ENCODE assay signal across 1 cellular context in genomic region chr3:100260685-100261480, GRCh38.
TF ChIP-seq lines count a peak whose summit lies in the region.

Gene TBC1D23, plus strand, starts transcription at chr3:100260992. Its CDS starts 27 bp downstream, at chr3:100261019.

TF ChIP-seq in K562, 482 proteins besides CTCF, POLR2A, EP300 and RAD21 (continued from another document and continues in another):
- TF ChIP-seq ZHX1 (conservative IDR thresholded peaks at IDR 0.05; ENCODE audit: low read length) (no peak), SRSF9 (IDR thresholded peaks at IDR 0.05; ENCODE audit: borderline replicate concordance, low read depth, low read length) (no peak), CCAR2 (IDR thresholded peaks at IDR 0.05; ENCODE audit: low read depth, low read length) (no peak), BACH1 (tag; IDR thresholded peaks at IDR 0.05) (0 out of 2 replicates have a peak, but pooled peaks have one; percentile 19), ZBTB2 (IDR thresholded peaks at IDR 0.05) (0 out of 2 replicates have a peak, but pooled peaks have one; percentile 52), GMEB1 (CRISPR knock-in tag; IDR thresholded peaks at IDR 0.05) (peak; percentile 87), MYC (IDR thresholded peaks at IDR 0.05; ENCODE audit: low read depth, low read length) (peak; percentile 37), MYC (CRISPR knock-in tag; IDR thresholded peaks at IDR 0.05; ENCODE audit: borderline replicate concordance, low read depth) (peak; percentile 33; the same call in 1 of the 2 replicates), STAT5B (CRISPR knock-in tag; IDR thresholded peaks at IDR 0.05) (no peak), PREB (CRISPR knock-in tag; IDR thresholded peaks at IDR 0.05) (0 out of 2 replicates have a peak, but pooled peaks have one; percentile 50), ETV5 (CRISPR knock-in tag; IDR thresholded peaks at IDR 0.05; ENCODE audit: low read depth) (peak; percentile 31; the same call in 1 of the 2 replicates), FOXK1 (CRISPR knock-in tag; IDR thresholded peaks at IDR 0.05; ENCODE audit: borderline replicate concordance) (peak; percentile 16; the same call in 1 of the 2 replicates), ATF1 (CRISPR knock-in tag; IDR thresholded peaks at IDR 0.05) (no peak), ATF1 (tag; IDR thresholded peaks at IDR 0.05) (peak; percentile 96), POLR2H (tag; IDR thresholded peaks at IDR 0.05; ENCODE audit: low read depth) (peak; percentile 43), RFX7 (CRISPR knock-in tag; IDR thresholded peaks at IDR 0.05) (no peak), ID3 (CRISPR knock-in tag; IDR thresholded peaks at IDR 0.05) (no peak), ID3 (tag; IDR thresholded peaks at IDR 0.05) (0 out of 2 replicates have a peak, but pooled peaks have one; percentile 11), ZNF324 (CRISPR knock-in tag; IDR thresholded peaks at IDR 0.05) (0 out of 2 replicates have a peak, but pooled peaks have one; percentile 32), TBL1XR1 (IDR thresholded peaks at IDR 0.05; ENCODE audit: low read length in 2 of 2) (peak in 1 of 2 experiments; percentile 55; a peak in 1 of 4 replicates), ZBTB11 (CRISPR knock-in tag; IDR thresholded peaks at IDR 0.05) (peak in 1 of 3 experiments; percentile 84; a peak in 2 of 6 replicates), SMAD1 (IDR thresholded peaks at IDR 0.05; ENCODE audit: low read depth, low read length, partially characterized antibody) (peak; percentile 57), ZNF408 (CRISPR knock-in tag; IDR thresholded peaks at IDR 0.05; ENCODE audit: low read depth) (no peak), SIN3B (IDR thresholded peaks at IDR 0.05; ENCODE audit: low read depth) (peak; percentile 83), TAF7 (tag; IDR thresholded peaks at IDR 0.05) (peak; percentile 69), MEIS2 (IDR thresholded peaks at IDR 0.05; ENCODE audit: partially characterized antibody) (peak; percentile 29), JUND (IDR thresholded peaks at IDR 0.05; ENCODE audit: borderline replicate concordance, low read depth, low read length) (peak; percentile 79), JUND (tag; IDR thresholded peaks at IDR 0.05; ENCODE audit: borderline replicate concordance, low read depth, low read length) (no peak; the same call in 2 of the 3 replicates), TAF15 (IDR thresholded peaks at IDR 0.05; ENCODE audit: low read depth, low read length) (no peak), ATF7 (IDR thresholded peaks at IDR 0.05) (peak; percentile 88), ZNF165 (CRISPR knock-in tag; IDR thresholded peaks at IDR 0.05; ENCODE audit: borderline replicate concordance) (0 out of 2 replicates have a peak, but pooled peaks have one; percentile 52), SAFB2 (IDR thresholded peaks at IDR 0.05; ENCODE audit: borderline replicate concordance, low read depth, low read length, severe bottlenecking) (no peak), NONO (IDR thresholded peaks at IDR 0.05; ENCODE audit: low read depth in 2 of 2, low read length in 1 of 2) (no peak), ZNF696 (CRISPR knock-in tag; conservative IDR thresholded peaks at IDR 0.05) (no peak), IRF2 (CRISPR knock-in tag; IDR thresholded peaks at IDR 0.05) (no peak), ZNF668 (CRISPR knock-in tag; IDR thresholded peaks at IDR 0.05) (no peak), E2F8 (IDR thresholded peaks at IDR 0.05; ENCODE audit: low read depth, partially characterized antibody) (peak; percentile 47), HDAC1 (IDR thresholded peaks at IDR 0.05) (peak in 1 of 2 experiments; percentile 46; a peak in 2 of 4 replicates), ZBTB12 (CRISPR knock-in tag; IDR thresholded peaks at IDR 0.05) (peak; percentile 73), HCFC1 (IDR thresholded peaks at IDR 0.05; ENCODE audit: low read depth, low read length) (peak; percentile 93), E2F3 (CRISPR knock-in tag; IDR thresholded peaks at IDR 0.05) (0 out of 2 replicates have a peak, but pooled peaks have one; percentile 24), TBP (optimal IDR thresholded peaks at IDR 0.05; ENCODE audit: low read depth, low read length) (peak; percentile 80), PML (IDR thresholded peaks at IDR 0.05; ENCODE audit: low read length) (no peak; the same call in 1 of the 2 replicates), OTX1 (CRISPR knock-in tag; IDR thresholded peaks at IDR 0.05) (0 out of 2 replicates have a peak, but pooled peaks have one; percentile 60), THRB (CRISPR knock-in tag; conservative IDR thresholded peaks at IDR 0.05) (no peak), FOXO4 (CRISPR knock-in tag; IDR thresholded peaks at IDR 0.05) (0 out of 2 replicates have a peak, but pooled peaks have one; percentile 72), ZBED1 (IDR thresholded peaks at IDR 0.05) (no peak)
